1 cellular context compared by ENCODE assay signal in genomic region chr14:55349565-55349964, GRCh38.
TF ChIP-seq lines count a peak whose summit lies in the region.

No MANE protein-coding gene starts in this region.

TF ChIP-seq in GM12878, 131 proteins besides CTCF, POLR2A, EP300 and RAD21 (continued from another document):
- TF ChIP-seq E2F8 (IDR thresholded peaks at IDR 0.05; ENCODE audit: low read depth, partially characterized antibody) (no peak), SMARCA5 (IDR thresholded peaks at IDR 0.05) (no peak), RFX5 (IDR thresholded peaks at IDR 0.05; ENCODE audit: low read depth, low read length) (no peak), BACH1 (IDR thresholded peaks at IDR 0.05; ENCODE audit: borderline replicate concordance) (no peak), ATF3 (IDR thresholded peaks at IDR 0.05; ENCODE audit: borderline replicate concordance, extremely low read depth, low read depth, low read length) (no peak), CHD1 (IDR thresholded peaks at IDR 0.05; ENCODE audit: low read depth, low read length) (no peak), YY1 (IDR thresholded peaks at IDR 0.05; ENCODE audit: low read depth, low read length) (no peak), MLLT1 (IDR thresholded peaks at IDR 0.05) (no peak), RCOR1 (conservative IDR thresholded peaks at IDR 0.05; ENCODE audit: low read depth, low read length) (no peak), HDGF (IDR thresholded peaks at IDR 0.05) (no peak), JUNB (IDR thresholded peaks at IDR 0.05) (no peak), STAT3 (IDR thresholded peaks at IDR 0.05; ENCODE audit: low read depth, low read length) (no peak), SUPT20H (IDR thresholded peaks at IDR 0.05; ENCODE audit: borderline replicate concordance, control insufficient read depth, low read depth, low read length) (no peak), ZNF24 (IDR thresholded peaks at IDR 0.05) (no peak), NR2F1 (conservative IDR thresholded peaks at IDR 0.05) (no peak)
